Comparison of ENCODE assay signal across 9 cellular contexts in genomic region chr1:15038232-15039016, GRCh38.
DNase-seq lines count a peak whose midpoint lies in the region; ATAC-seq and TF ChIP-seq lines count a peak whose summit lies in the region.
"Had no signal": no experiment of that assay in that cellular context is flagged by ENCODE, and none has a peak within 500 bp of the region (broad histone marks: within the 10 kb centered on the region; RNA-seq: fewer than 3 reads in every experiment).

No MANE protein-coding gene starts in this region.

- no peaks in the 10 kb centered on the region for H3K36me3 Mint-ChIP-seq in immature natural killer cell

- H3K27me3 Mint-ChIP-seq in immature natural killer cell (ENCODE audit: low read depth in 3 of 3): peaks cover 0 to 7% (median 3%) of the 10 kb centered on the region in 3 donors

- H3K9me3 ChIP-seq in RWPE2 (ENCODE audit: severe bottlenecking): no peaks in the 10 kb centered on the region
- H3K9me3 ChIP-seq: neutrophil had no signal

- no peak overlapping the region for H3K4me3 ChIP-seq in RWPE2 (ENCODE audit: severe bottlenecking)

- no peak overlapping the region for H3K4me3 Mint-ChIP-seq in immature natural killer cell

- ATAC-seq in RWPE2 (ENCODE audit: low read depth) (peak; percentile 53; the same call in 1 of the 3 replicates), GM21737 (IDR thresholded peaks at IDR 0.05; ENCODE audit: unreplicated experiment) (no peak), HG02763 (IDR thresholded peaks at IDR 0.05; ENCODE audit: unreplicated experiment) (no peak), HG02884 (IDR thresholded peaks at IDR 0.05; ENCODE audit: unreplicated experiment) (no peak)

- peak; percentile 22 for DNase-seq in DMS114 treated with DMSO at 0.1 percent for 48 hours (lab: John Stamatoyannopoulos, UW; ENCODE audit: unreplicated experiment)
- DNase-seq in HCEC 1CT: peak; percentile 33
- no peak for DNase-seq in RWPE2 (ENCODE audit: low spot score)
- peak; percentile 13 to 38 (median 22) for DNase-seq in immature natural killer cell
- no peak for DNase-seq in activated effector memory CD4-positive, alpha-beta T cell treated with Interleukin-2 at 50 U/mL for 16 hours

- H3K4me1 Mint-ChIP-seq in immature natural killer cell: peaks cover 0 to 5% of the 10 kb centered on the region in 2 donors

- no peaks in the 10 kb centered on the region for H3K4me1 ChIP-seq in RWPE2 (ENCODE audit: insufficient read depth, poor library complexity, severe bottlenecking)

- no peaks in the 10 kb centered on the region for H3K9me3 Mint-ChIP-seq in immature natural killer cell

- H3K27ac ChIP-seq in RWPE2 (ENCODE audit: poor library complexity, severe bottlenecking): no peak overlapping the region
- H3K27ac ChIP-seq: neutrophil had no signal

- H3K36me3 ChIP-seq in RWPE2 (ENCODE audit: low read depth): no peaks in the 10 kb centered on the region
- H3K36me3 ChIP-seq: neutrophil had no signal

- TF ChIP-seq CTCF in RWPE2 (IDR thresholded peaks at IDR 0.05; ENCODE audit: poor library complexity, severe bottlenecking): peak; percentile 19

- no peaks in the 10 kb centered on the region for H3K27me3 ChIP-seq in RWPE2 (ENCODE audit: insufficient read depth, poor library complexity, severe bottlenecking)

- no peak overlapping the region for H3K27ac Mint-ChIP-seq in immature natural killer cell

Comparison
In these comparisons a context has a peak if more than half of its experiments do, and no peak if none do; other contexts are left out.
1. DNase-seq: peak in DMS114 treated with DMSO at 0.1 percent for 48 hours (single experiment), HCEC 1CT (single experiment) and immature natural killer cell (3 of 3); none in RWPE2 (single experiment) and activated effector memory CD4-positive, alpha-beta T cell treated with Interleukin-2 at 50 U/mL for 16 hours (single experiment).